In genomic region chr10:70367195-70367796, GRCh38 we compare ENCODE assay signal across 15 cellular contexts. TPM values are rescaled to one million over a fixed set of nuclear protein-coding genes. Genes with fewer than 3 reads are reported as not detected.
DNase-seq lines count a peak whose midpoint lies in the region; ATAC-seq and TF ChIP-seq lines count a peak whose summit lies in the region.
"Had no signal": no experiment of that assay in that cellular context is flagged by ENCODE, and none has a peak within 500 bp of the region (broad histone marks: within the 10 kb centered on the region; RNA-seq: fewer than 3 reads in every experiment).

No MANE protein-coding gene starts in this region.

- DNase-seq in ACHN: peak; percentile 6
- DNase-seq in HT1080 (ENCODE audit: low read depth): peak; percentile 69
- peak; percentile 26 to 43 for DNase-seq in cardiac fibroblast (ENCODE audit: low read depth in 2 of 2)
- DNase-seq in kidney tubule cell (ENCODE audit: low spot score): peak; percentile 33
- no peak for DNase-seq in NCI-H2171 treated with DMSO at 0.1 percent for 48 hours (lab: John Stamatoyannopoulos, UW)
- no peak for DNase-seq in KG1 (lab: John Stamatoyannopoulos, UW)
- DNase-seq: activated CD4-positive, CD25-positive, alpha-beta regulatory T cell treated with anti-CD3 and anti-CD28 coated beads, Interleukin-2, amount 50 U/mL, for 72 hours; cerebellar nuclear complex; mammary epithelial cell; NCI-H1092; small intestine had no signal

- no peak for ATAC-seq in HG02840 (IDR thresholded peaks at IDR 0.05; ENCODE audit: low FRiP score, unreplicated experiment)
- ATAC-seq in GM21529 (IDR thresholded peaks at IDR 0.05; ENCODE audit: unreplicated experiment): no peak
- ATAC-seq: activated naive CD4-positive, alpha-beta T cell treated with anti-CD3 and anti-CD28 coated beads, Interleukin-2, amount 50 U/mL, for 72 hours had no signal

- in situ Hi-C loops in ACHN (cut with HindIII; ENCODE audit: low pct_ligation_motif_present, low pct_unique_long_range_greater_than_20kb, low sequenced_read_pairs): no loop called here

- no peak overlapping the region for H3K4me3 ChIP-seq in cardiac fibroblast (replicated peaks in 1 of 2; ENCODE audit: low read depth in 2 of 2, low read length in 2 of 2)
- H3K4me3 ChIP-seq: neural progenitor cell had no signal

- TF ChIP-seq CTCF in cardiac fibroblast (IDR thresholded peaks at IDR 0.05; ENCODE audit: low read depth, low read length): no peak

RNA-seq across cellular contexts. Expression of gene LRRC20, which starts 15.1 kb away (rescaled TPM):
- total RNA-seq in HT1080 (2014; rRNA removed; shearing (Covaris generic)): 29.2 and 40.4 TPM in 2 replicates
- polyA plus RNA-seq in HT1080 (2015; cell fraction: cytosol; rRNA removed): 8.0 and 8.4 TPM in 2 replicates
- polyA plus RNA-seq in HT1080 (2015; cell fraction: nucleus; rRNA removed): 4.2 and 7.0 TPM in 2 replicates

RNA-seq across cellular contexts. Expression of gene EIF4EBP2, which starts 36.6 kb away (rescaled TPM):
- total RNA-seq in HT1080 (2014; rRNA removed; shearing (Covaris generic)): 16.2 and 24.2 TPM in 2 replicates
- 22.0 and 25.8 TPM in 2 replicates for polyA plus RNA-seq in HT1080 (2015; cell fraction: cytosol; rRNA removed)
- polyA plus RNA-seq in HT1080 (2015; cell fraction: nucleus; rRNA removed): 11.0 TPM in 2 replicates

Comparison
In these comparisons a context has a peak if more than half of its experiments do, and no peak if none do; other contexts are left out.
1. DNase-seq: peak in ACHN (single experiment), HT1080 (single experiment), cardiac fibroblast (2 of 2) and kidney tubule cell (single experiment); none in NCI-H2171 treated with DMSO at 0.1 percent for 48 hours (single experiment) and KG1 (single experiment).